ENCODE assay signal across 26 cellular contexts in the genomic region with DNA sequence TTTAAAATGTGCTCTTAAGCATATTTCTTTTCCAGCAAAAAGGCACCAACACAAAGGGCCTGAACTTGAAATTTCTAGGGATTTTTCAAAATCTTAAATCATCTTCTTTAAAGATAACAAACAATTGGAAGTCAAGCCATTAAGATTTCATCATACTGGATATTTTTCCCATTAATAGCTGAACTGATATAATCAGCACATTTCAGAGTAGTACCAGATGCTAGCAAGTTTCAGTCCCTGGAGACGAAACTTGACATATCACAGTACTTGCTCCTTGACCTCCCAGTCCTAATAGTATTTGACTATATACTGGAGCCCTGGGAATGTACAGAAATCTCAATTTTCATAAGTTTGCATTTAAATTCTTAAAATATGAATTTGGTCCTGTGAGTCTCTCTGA. TPM values are rescaled to one million over a fixed set of nuclear protein-coding genes. Genes with fewer than 3 reads are reported as not detected.
DNase-seq lines count a peak whose midpoint lies in the region; ATAC-seq and TF ChIP-seq lines count a peak whose summit lies in the region.
"Had no signal": no experiment of that assay in that cellular context is flagged by ENCODE, and none has a peak within 500 bp of the region (broad histone marks: within the 10 kb centered on the region; RNA-seq: fewer than 3 reads in every experiment).

No MANE protein-coding gene starts in this region.

- no peaks in the 10 kb centered on the region for H3K9me3 Mint-ChIP-seq in H9

- no peak overlapping the region for H2AK5ac ChIP-seq in mesenchymal stem cell (ENCODE audit: low read length, severe bottlenecking)
- no peak overlapping the region for H2AK5ac ChIP-seq in H9 (ENCODE audit: insufficient read length, low read length)

- no peak overlapping the region for H3K27ac Mint-ChIP-seq in H9
- H3K27ac Mint-ChIP-seq: CD4-positive, CD25-positive, alpha-beta regulatory T cell had no signal

- no peaks in the 10 kb centered on the region for H3K27me3 ChIP-seq in BE2C
- H3K27me3 ChIP-seq in mesenchymal stem cell (ENCODE audit: control insufficient read depth in 1 of 2, insufficient read depth in 1 of 2, low read length in 2 of 2): peaks cover 0 to 5% of the 10 kb centered on the region in 2 experiments
- no peaks in the 10 kb centered on the region for H3K27me3 ChIP-seq in colonic mucosa
- H3K27me3 ChIP-seq in H9 (ENCODE audit: insufficient read depth, low read length): no peaks in the 10 kb centered on the region
- H3K27me3 ChIP-seq: BLaER1, SJCRH30 had no signal

- WGBS in mesenchymal stem cell: no CpG with 5 or more reads among the region's 1 CpG
- WGBS in H9 (ENCODE audit: extremely low coverage, insufficient read length, low lambda C conversion rate): no CpG with 5 or more reads among the region's 1 CpG

- no peak overlapping the region for H3K4me3 Mint-ChIP-seq in H9
- H3K4me3 Mint-ChIP-seq: CD4-positive, CD25-positive, alpha-beta regulatory T cell had no signal

- H3K4me2 ChIP-seq in mesenchymal stem cell (ENCODE audit: low read length, poor library complexity, severe bottlenecking) (no peak overlapping the region), H9 (ENCODE audit: insufficient read depth, insufficient read length, low read length) (no peak overlapping the region)
- H3K4me2 ChIP-seq: BLaER1 had no signal

- no peak overlapping the region for H3K4ac ChIP-seq in mesenchymal stem cell (ENCODE audit: low read depth in 1 of 2, low read length in 2 of 2)
- H3K4ac ChIP-seq in H9 (ENCODE audit: low read depth, low read length): no peak overlapping the region

- no peak overlapping the region for H3K4me3 ChIP-seq in BE2C (ENCODE audit: low read depth, low read length)
- no peak overlapping the region for H3K4me3 ChIP-seq in fibroblast of mammary gland (ENCODE audit: control insufficient read depth, low read depth, low read length)
- H3K4me3 ChIP-seq in mesenchymal stem cell (ENCODE audit: insufficient read depth in 1 of 2, low read depth in 1 of 2, low read length in 2 of 2): no peak overlapping the region
- H3K4me3 ChIP-seq in colonic mucosa: no peak overlapping the region
- H3K4me3 ChIP-seq: BLaER1, GM12878, GM23248, SJCRH30 had no signal

- H3K79me1 ChIP-seq in mesenchymal stem cell (replicated peaks; ENCODE audit: low read length, poor library complexity, severe bottlenecking) (no peaks in the 10 kb centered on the region), H9 (ENCODE audit: insufficient read depth, low read depth, low read length, poor library complexity, severe bottlenecking) (no peaks in the 10 kb centered on the region)

- H2BK15ac ChIP-seq in mesenchymal stem cell (ENCODE audit: low read depth, poor library complexity, severe bottlenecking): no peak overlapping the region
- no peak overlapping the region for H2BK15ac ChIP-seq in H9 (ENCODE audit: low read depth, low read length)

- H4K8ac ChIP-seq in mesenchymal stem cell (ENCODE audit: low read length) (no peak overlapping the region), H9 (replicated peaks; ENCODE audit: insufficient read length, low read depth, low read length) (no peak overlapping the region)

- TF ChIP-seq CTCF in BE2C (IDR thresholded peaks at IDR 0.05; ENCODE audit: low read depth, low read length) (no peak), fibroblast of mammary gland (conservative IDR thresholded peaks at IDR 0.05; ENCODE audit: control insufficient read depth, insufficient read depth, low read depth, low read length) (no peak), colonic mucosa (IDR thresholded peaks at IDR 0.05) (no peak), H9 (conservative IDR thresholded peaks at IDR 0.05) (no peak)

- H4K20me1 ChIP-seq in H9 (ENCODE audit: control insufficient read depth, insufficient read depth, insufficient read length): no peaks in the 10 kb centered on the region
- H4K20me1 ChIP-seq: BLaER1 had no signal

- H3K14ac ChIP-seq in mesenchymal stem cell (ENCODE audit: low read length in 2 of 2): no peak overlapping the region
- H3K14ac ChIP-seq in H9 (ENCODE audit: insufficient read depth, low read length): no peak overlapping the region

- H3K36me3 Mint-ChIP-seq in H9 (ENCODE audit: insufficient read depth in 1 of 3, low read depth in 3 of 3): no peaks in the 10 kb centered on the region
- H3K36me3 Mint-ChIP-seq: CD4-positive, CD25-positive, alpha-beta regulatory T cell had no signal

- H2AFZ ChIP-seq in mesenchymal stem cell (ENCODE audit: low read depth, low read length) (no peak overlapping the region), H9 (ENCODE audit: low read length) (no peak overlapping the region)
- H2AFZ ChIP-seq: GM23248 had no signal

- H3K36me3 ChIP-seq in BE2C: no peaks in the 10 kb centered on the region
- H3K36me3 ChIP-seq in mesenchymal stem cell (ENCODE audit: control insufficient read depth in 1 of 2, insufficient read depth in 2 of 2, low read depth in 1 of 2, low read length in 2 of 2): no peaks in the 10 kb centered on the region
- H3K36me3 ChIP-seq in colonic mucosa: no peaks in the 10 kb centered on the region
- H3K36me3 ChIP-seq: BLaER1, SJCRH30 had no signal

- no peaks in the 10 kb centered on the region for H3K79me2 ChIP-seq in H9 (ENCODE audit: insufficient read depth, low read length)

- H3K23ac ChIP-seq in mesenchymal stem cell (ENCODE audit: low read length in 2 of 2) (no peak overlapping the region), H9 (ENCODE audit: insufficient read length, low read depth, low read length) (no peak overlapping the region)

- DNase-seq in BE2C (peak; percentile 23), SK-N-DZ (ENCODE audit: low spot score) (peak; percentile 68), fibroblast of mammary gland (ENCODE audit: low read depth) (peak; percentile 37), mesenchymal stem cell (peak; percentile 30), posterior cingulate gyrus (no peak), colonic mucosa (no peak), H9 (no peak)
- DNase-seq: 8988T; ACHN; CD4-positive, CD25-positive, alpha-beta regulatory T cell; DMS53; GDM1; GM23248; H7; KBM-7; MV-4-11; NCI-H1105; NCI-H1436 treated with DMSO at 0.1 percent for 48 hours; NCI-H187 treated with DMSO at 0.1 percent for 48 hours; NCI-H446; NCI-H524 treated with DMSO at 0.1 percent for 48 hours; NCI-H774; SJCRH30 had no signal

- no peak overlapping the region for H2BK20ac ChIP-seq in H9 (ENCODE audit: low read depth, low read length, poor library complexity, severe bottlenecking)

- H3K27me3 Mint-ChIP-seq in H9 (ENCODE audit: low read depth): no peaks in the 10 kb centered on the region; the same call in none of the 2 replicates

- H3K23me2 ChIP-seq in H9 (ENCODE audit: insufficient read length, low read depth, low read length, poor library complexity, severe bottlenecking): no peaks in the 10 kb centered on the region

- intact Hi-C loops in posterior cingulate gyrus (cut with DNase I): no loop called here
- intact Hi-C loops in colonic mucosa (cut with DNase I): no loop called here

- H3K9me3 ChIP-seq in BE2C: no peaks in the 10 kb centered on the region
- no peaks in the 10 kb centered on the region for H3K9me3 ChIP-seq in mesenchymal stem cell (ENCODE audit: control insufficient read depth, low read length)
- no peaks in the 10 kb centered on the region for H3K9me3 ChIP-seq in colonic mucosa
- H3K9me3 ChIP-seq in H9 (ENCODE audit: control insufficient read depth, low read depth, low read length): no peaks in the 10 kb centered on the region
- H3K9me3 ChIP-seq: BLaER1, SJCRH30 had no signal

- H3K4me1 ChIP-seq in BE2C (no peaks in the 10 kb centered on the region), mesenchymal stem cell (ENCODE audit: control insufficient read depth, insufficient read depth, low read depth, low read length) (no peaks in the 10 kb centered on the region), colonic mucosa (no peaks in the 10 kb centered on the region), H9 (ENCODE audit: insufficient read depth, low read length) (no peaks in the 10 kb centered on the region)
- H3K4me1 ChIP-seq: SJCRH30 had no signal

- H3T11ph ChIP-seq in H9 (ENCODE audit: low read length): no peak overlapping the region

- no peak overlapping the region for H3K56ac ChIP-seq in H9 (ENCODE audit: insufficient read length, low read depth, low read length)

- no peak for ATAC-seq in GM19467 (IDR thresholded peaks at IDR 0.05; ENCODE audit: unreplicated experiment)
- ATAC-seq: GM12878 had no signal

- H2BK12ac ChIP-seq in mesenchymal stem cell (ENCODE audit: low read length in 2 of 2) (no peak overlapping the region), H9 (ENCODE audit: insufficient read length, low read depth, low read length) (no peak overlapping the region)

- H3K9ac ChIP-seq in mesenchymal stem cell (ENCODE audit: low read length): no peak overlapping the region
- H3K9ac ChIP-seq in colonic mucosa (ENCODE audit: low read depth in 2 of 2, low read length in 2 of 2): no peak overlapping the region
- H3K9ac ChIP-seq in H9 (ENCODE audit: extremely low read depth, insufficient read length, low read length): no peak overlapping the region
- H3K9ac ChIP-seq: BLaER1, GM23248 had no signal

- no peaks in the 10 kb centered on the region for H3K4me1 Mint-ChIP-seq in H9

- H3K18ac ChIP-seq in mesenchymal stem cell (ENCODE audit: low read depth in 1 of 2, low read length in 2 of 2) (no peak overlapping the region), H9 (ENCODE audit: insufficient read length, low read depth, low read length) (no peak overlapping the region)

- H4K5ac ChIP-seq in H9 (ENCODE audit: insufficient read length, low read depth, low read length): no peak overlapping the region

- no peak overlapping the region for H3K27ac ChIP-seq in mesenchymal stem cell (ENCODE audit: low read length, poor library complexity, severe bottlenecking)
- no peak overlapping the region for H3K27ac ChIP-seq in colonic mucosa
- no peak overlapping the region for H3K27ac ChIP-seq in H9 (ENCODE audit: insufficient read length, low read depth, low read length)
- H3K27ac ChIP-seq: BLaER1, GM23248, SJCRH30 had no signal

- H2BK120ac ChIP-seq in mesenchymal stem cell (ENCODE audit: low read depth, low read length) (no peak overlapping the region), H9 (ENCODE audit: low read depth, low read length, poor library complexity, severe bottlenecking) (no peak overlapping the region)

- H4K91ac ChIP-seq in mesenchymal stem cell (ENCODE audit: low read length) (no peak overlapping the region), H9 (ENCODE audit: insufficient read length, low read depth, low read length) (no peak overlapping the region)

- H2BK5ac ChIP-seq in mesenchymal stem cell (ENCODE audit: low read depth, low read length, poor library complexity, severe bottlenecking): no peak overlapping the region
- H2BK5ac ChIP-seq in H9 (ENCODE audit: insufficient read length, low read length): no peak overlapping the region

RNA-seq across cellular contexts. Expression of gene CDC7, which starts 10.2 kb away (rescaled TPM):
- polyA plus RNA-seq in BE2C (2012; ENCODE audit: insufficient read depth, insufficient read length, low read depth): 6.7 TPM
- 50.6 and 54.7 TPM in 2 replicates for polyA plus RNA-seq in SK-N-DZ (2014; cell fraction: cytosol; rRNA removed)
- polyA plus RNA-seq in SK-N-DZ (2014; cell fraction: nucleus; rRNA removed): 51.4 and 71.3 TPM in 2 replicates
- polyA plus RNA-seq in mesenchymal stem cell (2013, experiment 1 of 2): 2.1 TPM
- 1.9 TPM for polyA plus RNA-seq in mesenchymal stem cell (2013, experiment 2 of 2)
- total RNA-seq in colonic mucosa: 10 to 100 TPM in 1 of 2 donors, 1 to 10 TPM in 1; 3.5 to 10.3 TPM
- total RNA-seq in H9 (2021): 41.6 and 43.4 TPM in 2 replicates

Comparison
In these comparisons a context has a peak if more than half of its experiments do, and no peak if none do; other contexts are left out.
1. DNase-seq: peak in BE2C (single experiment), SK-N-DZ (single experiment), fibroblast of mammary gland (single experiment) and mesenchymal stem cell (single experiment); none in posterior cingulate gyrus (0 of 10), colonic mucosa (single experiment) and H9 (single experiment).